14 cellular contexts compared by ENCODE assay signal in genomic region chr3:128783774-128784173, GRCh38. TPM values are rescaled to one million over a fixed set of nuclear protein-coding genes. Genes with fewer than 3 reads are reported as not detected.
DNase-seq lines count a peak whose midpoint lies in the region; ATAC-seq and TF ChIP-seq lines count a peak whose summit lies in the region.
"Had no signal": no experiment of that assay in that cellular context is flagged by ENCODE, and none has a peak within 500 bp of the region (broad histone marks: within the 10 kb centered on the region; RNA-seq: fewer than 3 reads in every experiment).

No MANE protein-coding gene starts in this region.

- H3K27ac Mint-ChIP-seq in activated naive CD4-positive, alpha-beta T cell treated with anti-CD3 and anti-CD28 coated beads, Interleukin-2, amount 50 U/mL, for 24 hours: peak overlapping the region; percentile 86
- H3K27ac Mint-ChIP-seq in activated naive CD4-positive, alpha-beta T cell treated with anti-CD3 and anti-CD28 coated beads, Interleukin-2, amount 10 ng/mL, durations not matched to agents 7 days and 5 days: no peak overlapping the region
- peak overlapping the region; percentile 100 for H3K27ac Mint-ChIP-seq in activated naive CD8-positive, alpha-beta T cell
- H3K27ac Mint-ChIP-seq in stimulated activated memory B cell treated with anti-CD40 and anti-IgM and Interleukin-4, amounts not matched to agents 10 μg/mL and 1 μg/mL and 100 μg/mL, for 72 hours: peak overlapping the region; percentile 50
- H3K27ac Mint-ChIP-seq in MCF 10A (ENCODE audit: low read depth, unreplicated experiment): no peak overlapping the region

- POLR2A ChIA-PET in MCF 10A (lab: Yijun Ruan, JAX): no interaction called here

- H3K36me3 ChIP-seq in breast epithelium (no peaks in the 10 kb centered on the region), vagina (no peaks in the 10 kb centered on the region)

- no peak for TF ChIP-seq CTCF in breast epithelium (IDR thresholded peaks at IDR 0.05)
- no peak for TF ChIP-seq CTCF in MCF 10A (IDR thresholded peaks at IDR 0.05; ENCODE audit: unreplicated experiment)
- no peak for TF ChIP-seq CTCF in vagina (IDR thresholded peaks at IDR 0.05)

- H3K4me1 Mint-ChIP-seq in activated naive CD4-positive, alpha-beta T cell treated with anti-CD3 and anti-CD28 coated beads, Interleukin-2, amount 50 U/mL, for 24 hours: peaks cover 95% of the 10 kb centered on the region
- H3K4me1 Mint-ChIP-seq in activated naive CD4-positive, alpha-beta T cell treated with anti-CD3 and anti-CD28 coated beads, Interleukin-2, amount 10 ng/mL, durations not matched to agents 7 days and 5 days: peaks cover 71% of the 10 kb centered on the region
- H3K4me1 Mint-ChIP-seq in activated naive CD8-positive, alpha-beta T cell (ENCODE audit: low read depth): peaks cover 90% of the 10 kb centered on the region
- H3K4me1 Mint-ChIP-seq in stimulated activated memory B cell treated with anti-CD40 and anti-IgM and Interleukin-4, amounts not matched to agents 10 μg/mL and 1 μg/mL and 100 μg/mL, for 72 hours: peaks cover 89% of the 10 kb centered on the region
- H3K4me1 Mint-ChIP-seq in MCF 10A (ENCODE audit: insufficient read depth, unreplicated experiment): peaks cover 49% of the 10 kb centered on the region

- H3K4me3 Mint-ChIP-seq in activated naive CD4-positive, alpha-beta T cell treated with anti-CD3 and anti-CD28 coated beads, Interleukin-2, amount 50 U/mL, for 24 hours: no peak overlapping the region
- no peak overlapping the region for H3K4me3 Mint-ChIP-seq in activated naive CD4-positive, alpha-beta T cell treated with anti-CD3 and anti-CD28 coated beads, Interleukin-2, amount 10 ng/mL, durations not matched to agents 7 days and 5 days
- H3K4me3 Mint-ChIP-seq in activated naive CD8-positive, alpha-beta T cell: no peak overlapping the region
- no peak overlapping the region for H3K4me3 Mint-ChIP-seq in stimulated activated memory B cell treated with anti-CD40 and anti-IgM and Interleukin-4, amounts not matched to agents 10 μg/mL and 1 μg/mL and 100 μg/mL, for 72 hours
- H3K4me3 Mint-ChIP-seq in MCF 10A (ENCODE audit: unreplicated experiment): no peak overlapping the region

- H3K27me3 Mint-ChIP-seq in activated naive CD4-positive, alpha-beta T cell treated with anti-CD3 and anti-CD28 coated beads, Interleukin-2, amount 50 U/mL, for 24 hours: no peaks in the 10 kb centered on the region
- H3K27me3 Mint-ChIP-seq in activated naive CD4-positive, alpha-beta T cell treated with anti-CD3 and anti-CD28 coated beads, Interleukin-2, amount 10 ng/mL, durations not matched to agents 7 days and 5 days: no peaks in the 10 kb centered on the region
- H3K27me3 Mint-ChIP-seq in activated naive CD8-positive, alpha-beta T cell: no peaks in the 10 kb centered on the region
- H3K27me3 Mint-ChIP-seq in stimulated activated memory B cell treated with anti-CD40 and anti-IgM and Interleukin-4, amounts not matched to agents 10 μg/mL and 1 μg/mL and 100 μg/mL, for 72 hours: no peaks in the 10 kb centered on the region
- H3K27me3 Mint-ChIP-seq in MCF 10A (ENCODE audit: insufficient read depth, unreplicated experiment): no peaks in the 10 kb centered on the region

- no peak for DNase-seq in activated naive CD4-positive, alpha-beta T cell treated with anti-CD3 and anti-CD28 coated beads, Interleukin-2, amount 10 ng/mL, durations not matched to agents 7 days and 5 days
- DNase-seq in left ventricle myocardium superior: no peak
- DNase-seq in breast epithelium (ENCODE audit: low spot score in 2 of 2): no peak
- no peak for DNase-seq in MCF 10A (ENCODE audit: unreplicated experiment)
- DNase-seq in vagina (ENCODE audit: extremely low spot score in 2 of 2): no peak
- DNase-seq: amniotic stem cell, NCI-H1694 treated with DMSO at 0.1 percent for 48 hours, NCI-H226, PC-3 had no signal

- H3K9me3 Mint-ChIP-seq in activated naive CD4-positive, alpha-beta T cell treated with anti-CD3 and anti-CD28 coated beads, Interleukin-2, amount 50 U/mL, for 24 hours: no peaks in the 10 kb centered on the region
- H3K9me3 Mint-ChIP-seq in activated naive CD4-positive, alpha-beta T cell treated with anti-CD3 and anti-CD28 coated beads, Interleukin-2, amount 10 ng/mL, durations not matched to agents 7 days and 5 days: no peaks in the 10 kb centered on the region
- no peaks in the 10 kb centered on the region for H3K9me3 Mint-ChIP-seq in activated naive CD8-positive, alpha-beta T cell (ENCODE audit: low read depth)
- H3K9me3 Mint-ChIP-seq in stimulated activated memory B cell treated with anti-CD40 and anti-IgM and Interleukin-4, amounts not matched to agents 10 μg/mL and 1 μg/mL and 100 μg/mL, for 72 hours: no peaks in the 10 kb centered on the region
- no peaks in the 10 kb centered on the region for H3K9me3 Mint-ChIP-seq in MCF 10A (ENCODE audit: unreplicated experiment)
- H3K9me3 Mint-ChIP-seq: H9 had no signal

- H3K4me3 ChIP-seq in breast epithelium (no peak overlapping the region), vagina (no peak overlapping the region)
- H3K4me3 ChIP-seq: SJCRH30 had no signal

- CTCF ChIA-PET in activated naive CD4-positive, alpha-beta T cell treated with anti-CD3 and anti-CD28 coated beads, Interleukin-2, amount 10 ng/mL, durations not matched to agents 7 days and 5 days (lab: Charles Lee): interaction anchor here (0.8 to 1.3 kb wide), 7 partner anchors 12 to 103 kb away, joined by 3 to 6 read pairs (median 3); no protein-coding TSS in a partner anchor
- CTCF ChIA-PET in MCF 10A (lab: Yijun Ruan, JAX): interaction anchor here (0.6 to 1.2 kb wide), 2 partner anchors 46 to 122 kb away, joined by 3 read pairs; no protein-coding TSS in a partner anchor

- intact Hi-C loops in left ventricle myocardium superior (cut with micrococcal nuclease) (loop anchor here (10.0 kb wide), 1 partner anchor 49 kb away; no protein-coding TSS in a partner anchor), breast epithelium (cut with DNase I; ENCODE audit: low total_unique reads) (no loop called here), MCF 10A (cut with micrococcal nuclease) (no loop called here), vagina (cut with DNase I) (no loop called here)

- peak; percentile 81 for ATAC-seq in left ventricle myocardium superior
- no peak for ATAC-seq in stimulated activated memory B cell treated with anti-CD40 and anti-IgM and Interleukin-4, amounts not matched to agents 10 μg/mL and 1 μg/mL and 100 μg/mL, for 72 hours
- ATAC-seq: PC-3 had no signal

- H3K27ac ChIP-seq in breast epithelium: no peak overlapping the region
- no peak overlapping the region for H3K27ac ChIP-seq in vagina
- H3K27ac ChIP-seq: SJCRH30 had no signal

- no TSS peak for BruUV-seq in MCF 10A (replicated peaks; lab: Mats Ljungman, UMichigan)

- H3K9me3 ChIP-seq in breast epithelium: no peaks in the 10 kb centered on the region
- H3K9me3 ChIP-seq in vagina: no peaks in the 10 kb centered on the region
- H3K9me3 ChIP-seq: SJCRH30 had no signal

- H3K36me3 Mint-ChIP-seq in activated naive CD4-positive, alpha-beta T cell treated with anti-CD3 and anti-CD28 coated beads, Interleukin-2, amount 50 U/mL, for 24 hours: peaks cover 9% of the 10 kb centered on the region
- peaks cover 8% of the 10 kb centered on the region for H3K36me3 Mint-ChIP-seq in activated naive CD4-positive, alpha-beta T cell treated with anti-CD3 and anti-CD28 coated beads, Interleukin-2, amount 10 ng/mL, durations not matched to agents 7 days and 5 days
- peaks cover 13% of the 10 kb centered on the region for H3K36me3 Mint-ChIP-seq in activated naive CD8-positive, alpha-beta T cell
- peaks cover 16% of the 10 kb centered on the region for H3K36me3 Mint-ChIP-seq in stimulated activated memory B cell treated with anti-CD40 and anti-IgM and Interleukin-4, amounts not matched to agents 10 μg/mL and 1 μg/mL and 100 μg/mL, for 72 hours
- peaks cover 6% of the 10 kb centered on the region for H3K36me3 Mint-ChIP-seq in MCF 10A (ENCODE audit: insufficient read depth, unreplicated experiment)

- TF ChIP-seq POLR2A in breast epithelium (IDR thresholded peaks at IDR 0.05) (no peak), vagina (IDR thresholded peaks at IDR 0.05) (no peak)

- no peaks in the 10 kb centered on the region for H3K27me3 ChIP-seq in breast epithelium
- no peaks in the 10 kb centered on the region for H3K27me3 ChIP-seq in vagina
- H3K27me3 ChIP-seq: SJCRH30 had no signal

- H3K4me1 ChIP-seq in breast epithelium: peaks cover 0 to 4% of the 10 kb centered on the region in 2 donors
- H3K4me1 ChIP-seq in vagina: peaks cover 87% of the 10 kb centered on the region

RNA-seq across cellular contexts. Expression of gene RAB7A, which starts 57.8 kb away (rescaled TPM):
- total RNA-seq in left ventricle myocardium superior: 250 TPM
- 100 to 1,000 TPM; 105 to 114 (median 110) TPM for total RNA-seq in breast epithelium
- 172 and 221 TPM in 2 replicates for total RNA-seq in MCF 10A (2022)
- 122 TPM for total RNA-seq in vagina

Comparison
In these comparisons a context has a peak if more than half of its experiments do, and no peak if none do; other contexts are left out.
1. H3K27ac Mint-ChIP-seq: peak in activated naive CD4-positive, alpha-beta T cell treated with anti-CD3 and anti-CD28 coated beads, Interleukin-2, amount 50 U/mL, for 24 hours (single experiment), activated naive CD8-positive, alpha-beta T cell (single experiment) and stimulated activated memory B cell treated with anti-CD40 and anti-IgM and Interleukin-4, amounts not matched to agents 10 μg/mL and 1 μg/mL and 100 μg/mL, for 72 hours (single experiment); none in activated naive CD4-positive, alpha-beta T cell treated with anti-CD3 and anti-CD28 coated beads, Interleukin-2, amount 10 ng/mL, durations not matched to agents 7 days and 5 days (single experiment) and MCF 10A (single experiment).